Comparison of ENCODE assay signal across 21 cellular contexts in genomic region chr22:49233507-49234100, GRCh38.
"Had no signal": no experiment of that assay in that cellular context is flagged by ENCODE, and none has a peak within 500 bp of the region (broad histone marks: within the 10 kb centered on the region; RNA-seq: fewer than 3 reads in every experiment).

No MANE protein-coding gene starts in this region.

- H3K4me1 Mint-ChIP-seq: activated CD4-positive, alpha-beta T cell treated with anti-CD3 and anti-CD28 coated beads for 36 hours; activated naive CD8-positive, alpha-beta T cell treated with anti-CD3 and anti-CD28 coated beads for 36 hours; naive B cell had no signal

- ATAC-seq: activated CD4-positive, alpha-beta T cell treated with anti-CD3 and anti-CD28 coated beads for 36 hours; heart left ventricle; left cardiac atrium; mucosa of descending colon; right cardiac atrium; SK-N-SH treated with all-trans-retinoic acid at 6 μM for 48 hours had no signal

- H3K4me3 Mint-ChIP-seq: activated CD4-positive, alpha-beta T cell treated with anti-CD3 and anti-CD28 coated beads for 36 hours; activated naive CD8-positive, alpha-beta T cell treated with anti-CD3 and anti-CD28 coated beads for 36 hours; activated T-helper 1 cell treated with anti-CD3 and anti-CD28 coated beads, Interleukin-12 subunit alpha, Interleukin-12 subunit beta, Interleukin-2, Interleukin-4 antibody, amounts not matched to agents 30 ng/mL and 10 ng/mL and 1 ng/mL, durations not matched to agents 14 hours and 24 hours and 36 hours; naive B cell had no signal

- H3K27ac Mint-ChIP-seq: activated CD4-positive, alpha-beta T cell treated with anti-CD3 and anti-CD28 coated beads for 36 hours; activated naive CD8-positive, alpha-beta T cell treated with anti-CD3 and anti-CD28 coated beads for 36 hours; activated T-helper 1 cell treated with anti-CD3 and anti-CD28 coated beads, Interleukin-12 subunit alpha, Interleukin-12 subunit beta, Interleukin-2, Interleukin-4 antibody, amounts not matched to agents 30 ng/mL and 10 ng/mL and 1 ng/mL, durations not matched to agents 14 hours and 24 hours and 36 hours; naive B cell had no signal

- H3K4me1 ChIP-seq: heart left ventricle, prostate gland, thyroid gland had no signal

- H3K27me3 Mint-ChIP-seq: activated CD4-positive, alpha-beta T cell treated with anti-CD3 and anti-CD28 coated beads for 36 hours had no signal

- H3K36me3 ChIP-seq: heart left ventricle, prostate gland, thyroid gland, WERI-Rb-1 had no signal

- H3K9me3 Mint-ChIP-seq: activated naive CD8-positive, alpha-beta T cell treated with anti-CD3 and anti-CD28 coated beads for 36 hours; activated T-helper 1 cell treated with anti-CD3 and anti-CD28 coated beads, Interleukin-12 subunit alpha, Interleukin-12 subunit beta, Interleukin-2, Interleukin-4 antibody, amounts not matched to agents 30 ng/mL and 10 ng/mL and 1 ng/mL, durations not matched to agents 14 hours and 24 hours and 36 hours had no signal

- H3K36me3 Mint-ChIP-seq: activated naive CD8-positive, alpha-beta T cell treated with anti-CD3 and anti-CD28 coated beads for 36 hours; naive B cell had no signal

- H3K9me3 ChIP-seq: heart left ventricle, mucosa of descending colon, prostate gland, thyroid gland had no signal

- H3K4me3 ChIP-seq: heart left ventricle, mucosa of descending colon, prostate gland, thyroid gland had no signal

- H3K27ac ChIP-seq: epithelial cell of prostate, heart left ventricle, prostate gland, thyroid gland, WERI-Rb-1 had no signal

- DNase-seq: activated CD4-positive, alpha-beta T cell treated with anti-CD3 and anti-CD28 coated beads for 36 hours; activated CD4-positive, alpha-beta T cell treated with anti-CD3 and anti-CD28 coated beads, Interleukin-2, amount 50 U/mL, for 48 hours; activated naive CD8-positive, alpha-beta T cell treated with anti-CD3 and anti-CD28 coated beads for 36 hours; activated T-cell treated with anti-CD3 and anti-CD28 coated beads for 4 hours; cortex of kidney; heart left ventricle; islet precursor cell; left cardiac atrium; mesenchymal stem cell; naive B cell; occipital lobe; right cardiac atrium; stimulated activated CD4-positive, alpha-beta T cell treated with anti-CD3 and anti-CD28 coated beads, Interleukin-4, amount 100 ng/mL, for 24 hours; stimulated activated naive CD4-positive, alpha-beta T cell treated with Interleukin-2 at 50 U/mL for 16 hours; thyroid gland; WERI-Rb-1 had no signal

- H3K27me3 ChIP-seq: thyroid gland had no signal
